24 cellular contexts compared by ENCODE assay signal in the genomic region with DNA sequence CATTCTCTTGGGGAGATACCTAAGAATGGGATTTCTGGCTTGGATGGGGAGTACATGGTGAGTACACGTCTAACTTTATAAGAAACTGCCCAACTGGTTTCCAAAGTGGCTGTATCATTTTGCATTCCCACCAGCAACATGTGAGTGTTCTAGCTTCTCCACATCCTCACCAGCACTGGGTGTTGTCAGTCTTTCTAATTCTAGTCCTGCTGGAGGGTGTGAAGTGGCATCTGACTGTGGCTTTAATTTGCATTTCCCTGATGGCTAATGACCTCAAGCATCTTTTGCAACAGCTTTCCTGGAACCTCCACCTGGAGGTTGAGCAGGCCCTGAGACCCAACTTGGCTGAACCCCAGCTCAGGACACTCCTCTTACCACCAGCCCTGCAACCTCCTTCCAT.
DNase-seq lines count a peak whose midpoint lies in the region; ATAC-seq and TF ChIP-seq lines count a peak whose summit lies in the region.
"Had no signal": no experiment of that assay in that cellular context is flagged by ENCODE, and none has a peak within 500 bp of the region (broad histone marks: within the 10 kb centered on the region; RNA-seq: fewer than 3 reads in every experiment).

No MANE protein-coding gene starts in this region.

- H3K9me3 ChIP-seq in OCI-LY3 (ENCODE audit: insufficient read depth, low read length) = peaks cover 7% of the 10 kb centered on the region; the same call in 1 of the 2 replicates
- H3K9me3 ChIP-seq: BE2C, thoracic aorta had no signal

- peak overlapping the region; percentile 64; the same call in 1 of the 2 replicates for H3K9ac ChIP-seq in OCI-LY3 (ENCODE audit: low read length)
- H3K9ac ChIP-seq: neural progenitor cell had no signal

- no peaks in the 10 kb centered on the region for H4K20me1 ChIP-seq in OCI-LY3 (ENCODE audit: insufficient read depth, low read length)

- H2AFZ ChIP-seq in OCI-LY3 (ENCODE audit: low read depth, low read length) = no peak overlapping the region
- H2AFZ ChIP-seq: neural progenitor cell had no signal

- H3K27me3 Mint-ChIP-seq in T-helper 1 cell treated with Interleukin-12 subunit alpha and Interleukin-12 subunit beta and Interleukin-4 antibody, amounts not matched to agents 30 μg/mL and 1 μg/mL, for 36 hours (ENCODE audit: low read depth) = no peaks in the 10 kb centered on the region
- no peaks in the 10 kb centered on the region for H3K27me3 Mint-ChIP-seq in central memory CD8-positive, alpha-beta T cell

- H3K4me3 ChIP-seq in OCI-LY3 (ENCODE audit: low read length) = no peak overlapping the region
- H3K4me3 ChIP-seq: coronary artery, neural progenitor cell, thoracic aorta had no signal

- peaks cover 7% of the 10 kb centered on the region for H3K36me3 ChIP-seq in OCI-LY3 (replicated peaks; ENCODE audit: low read depth, low read length)
- H3K36me3 ChIP-seq: BE2C, neural progenitor cell, thoracic aorta had no signal

- TF ChIP-seq CTCF in OCI-LY3 (IDR thresholded peaks at IDR 0.05; ENCODE audit: low read depth, low read length) = no peak

- peaks cover 54% of the 10 kb centered on the region for H3K4me1 Mint-ChIP-seq in T-helper 1 cell treated with Interleukin-12 subunit alpha and Interleukin-12 subunit beta and Interleukin-4 antibody, amounts not matched to agents 30 μg/mL and 1 μg/mL, for 36 hours (ENCODE audit: low read depth)
- peaks cover 49% of the 10 kb centered on the region for H3K4me1 Mint-ChIP-seq in central memory CD8-positive, alpha-beta T cell
- H3K4me1 Mint-ChIP-seq in stimulated activated effector memory CD8-positive, alpha-beta T cell treated with anti-CD3 and anti-CD28 coated beads, Interleukin-12 subunit alpha, Interleukin-12 subunit beta, amount 100 ng/mL, for 72 hours = peaks cover 67% of the 10 kb centered on the region

- DNase-seq in T-helper 1 cell = no peak
- DNase-seq in central memory CD8-positive, alpha-beta T cell (ENCODE audit: low spot score in 2 of 2) = no peak
- DNase-seq in stimulated activated effector memory CD8-positive, alpha-beta T cell treated with anti-CD3 and anti-CD28 coated beads, Interleukin-12 subunit alpha, Interleukin-12 subunit beta, amount 100 ng/mL, for 72 hours (ENCODE audit: low spot score in 2 of 2) = no peak
- no peak for DNase-seq in NCI-H1436 treated with DMSO at 0.1 percent for 48 hours (lab: John Stamatoyannopoulos, UW)
- DNase-seq in NCI-H1417 treated with DMSO at 0.1 percent for 48 hours (lab: John Stamatoyannopoulos, UW) = no peak
- DNase-seq: activated CD4-positive, CD25-positive, alpha-beta regulatory T cell; activated naive CD4-positive, alpha-beta T cell treated with anti-CD3 and anti-CD28 coated beads for 36 hours; BE2C; DMS53; hypothalamus; mesendoderm; NCI-H526; OCI-M1; SHP77 treated with DMSO at 0.1 percent for 48 hours; small intestine; stimulated activated CD4-positive, alpha-beta T cell treated with anti-CD3 and anti-CD28 coated beads, Interleukin-4, amount 100 ng/mL, for 4 hours had no signal

- peak overlapping the region; percentile 91 for H3K27ac ChIP-seq in OCI-LY3 (ENCODE audit: low read length)
- H3K27ac ChIP-seq: 22Rv1, neural progenitor cell, thoracic aorta had no signal

- H3K36me3 Mint-ChIP-seq in T-helper 1 cell treated with Interleukin-12 subunit alpha and Interleukin-12 subunit beta and Interleukin-4 antibody, amounts not matched to agents 30 μg/mL and 1 μg/mL, for 36 hours (ENCODE audit: low read depth) = peaks cover 41% of the 10 kb centered on the region
- peaks cover 22% of the 10 kb centered on the region for H3K36me3 Mint-ChIP-seq in central memory CD8-positive, alpha-beta T cell (ENCODE audit: insufficient read depth)
- peaks cover 51% of the 10 kb centered on the region for H3K36me3 Mint-ChIP-seq in stimulated activated effector memory CD8-positive, alpha-beta T cell treated with anti-CD3 and anti-CD28 coated beads, Interleukin-12 subunit alpha, Interleukin-12 subunit beta, amount 100 ng/mL, for 72 hours
- H3K36me3 Mint-ChIP-seq: neural progenitor cell had no signal

- peaks cover 51% of the 10 kb centered on the region for H3K4me1 ChIP-seq in OCI-LY3 (ENCODE audit: low read length)
- H3K4me1 ChIP-seq: BE2C had no signal

- peak overlapping the region; percentile 59; the same call in 1 of the 2 replicates for H3K4me2 ChIP-seq in OCI-LY3 (ENCODE audit: low read length)
- H3K4me2 ChIP-seq: neural progenitor cell had no signal

- H3K27me3 ChIP-seq in OCI-LY3 (ENCODE audit: low read depth, low read length) = no peaks in the 10 kb centered on the region; the same call in 1 of the 2 replicates
- H3K27me3 ChIP-seq: BE2C, neural progenitor cell had no signal

- peak overlapping the region; percentile 99 for H3K27ac Mint-ChIP-seq in T-helper 1 cell treated with Interleukin-12 subunit alpha and Interleukin-12 subunit beta and Interleukin-4 antibody, amounts not matched to agents 30 μg/mL and 1 μg/mL, for 36 hours
- peak overlapping the region; percentile 96 for H3K27ac Mint-ChIP-seq in central memory CD8-positive, alpha-beta T cell (ENCODE audit: low read depth)
- peak overlapping the region; percentile 96 for H3K27ac Mint-ChIP-seq in stimulated activated effector memory CD8-positive, alpha-beta T cell treated with anti-CD3 and anti-CD28 coated beads, Interleukin-12 subunit alpha, Interleukin-12 subunit beta, amount 100 ng/mL, for 72 hours

- H3K79me2 ChIP-seq in OCI-LY3 (ENCODE audit: low read length) = no peaks in the 10 kb centered on the region

- H3K4me3 Mint-ChIP-seq in T-helper 1 cell treated with Interleukin-12 subunit alpha and Interleukin-12 subunit beta and Interleukin-4 antibody, amounts not matched to agents 30 μg/mL and 1 μg/mL, for 36 hours = no peak overlapping the region
- H3K4me3 Mint-ChIP-seq in central memory CD8-positive, alpha-beta T cell = no peak overlapping the region
- H3K4me3 Mint-ChIP-seq in stimulated activated effector memory CD8-positive, alpha-beta T cell treated with anti-CD3 and anti-CD28 coated beads, Interleukin-12 subunit alpha, Interleukin-12 subunit beta, amount 100 ng/mL, for 72 hours = peak overlapping the region; percentile 70
- H3K4me3 Mint-ChIP-seq: activated naive CD4-positive, alpha-beta T cell treated with anti-CD3 and anti-CD28 coated beads for 36 hours; neural progenitor cell; T-helper 2 cell treated with Interferon-gamma antibody and Interleukin-4, amounts not matched to agents 5 μg/mL and 100 μg/mL, for 36 hours had no signal

- ATAC-seq in central memory CD8-positive, alpha-beta T cell (replicated peaks; ENCODE audit: extremely low read depth, poor library complexity, severe bottlenecking) = no peak
- no peak for ATAC-seq in stimulated activated effector memory CD8-positive, alpha-beta T cell treated with anti-CD3 and anti-CD28 coated beads, Interleukin-12 subunit alpha, Interleukin-12 subunit beta, amount 100 ng/mL, for 72 hours
- no peak for ATAC-seq in HG03280 (IDR thresholded peaks at IDR 0.05; ENCODE audit: unreplicated experiment)

- H3K9me3 Mint-ChIP-seq in T-helper 1 cell treated with Interleukin-12 subunit alpha and Interleukin-12 subunit beta and Interleukin-4 antibody, amounts not matched to agents 30 μg/mL and 1 μg/mL, for 36 hours = peaks cover 13% of the 10 kb centered on the region
- no peaks in the 10 kb centered on the region for H3K9me3 Mint-ChIP-seq in central memory CD8-positive, alpha-beta T cell
- peaks cover 4% of the 10 kb centered on the region for H3K9me3 Mint-ChIP-seq in stimulated activated effector memory CD8-positive, alpha-beta T cell treated with anti-CD3 and anti-CD28 coated beads, Interleukin-12 subunit alpha, Interleukin-12 subunit beta, amount 100 ng/mL, for 72 hours
- H3K9me3 Mint-ChIP-seq: neural progenitor cell had no signal
